In genomic region chr3:46535746-46536145, GRCh38 we compare ENCODE assay signal across 28 cellular contexts. TPM values are rescaled to one million over a fixed set of nuclear protein-coding genes. Genes with fewer than 3 reads are reported as not detected.
"Had no signal": no experiment of that assay in that cellular context is flagged by ENCODE, and none has a peak within 500 bp of the region (broad histone marks: within the 10 kb centered on the region; RNA-seq: fewer than 3 reads in every experiment).

No MANE protein-coding gene starts in this region.

- ATAC-seq: activated CD4-positive, alpha-beta T cell treated with anti-CD3 and anti-CD28 coated beads for 36 hours; activated T-helper 17 cell treated with anti-CD3 and anti-CD28 coated beads, Interleukin-2, amount 50 U/mL, for 72 hours had no signal

- DNase-seq: activated CD4-positive, alpha-beta memory T cell treated with anti-CD3 and anti-CD28 coated beads, Interleukin-2, amount 10 ng/mL, durations not matched to agents 7 days and 5 days; activated CD4-positive, alpha-beta T cell treated with anti-CD3 and anti-CD28 coated beads for 36 hours; activated CD4-positive, alpha-beta T cell treated with anti-CD3 and anti-CD28 coated beads, Interleukin-2, amount 50 U/mL, for 1 hour; activated gamma-delta T cell; activated naive CD4-positive, alpha-beta T cell treated with anti-CD3 and anti-CD28 coated beads for 36 hours; activated naive CD8-positive, alpha-beta T cell treated with anti-CD3 and anti-CD28 coated beads for 36 hours; activated T-cell treated with anti-CD3 and anti-CD28 coated beads for 4 hours; activated T-cell treated with anti-CD3 and anti-CD28 coated beads, Interleukin-2, amount 50 U/mL, for 48 hours; brain microvascular endothelial cell; cerebellar nuclear complex; NCI-H1092; NCI-H1417; NCI-H1930; NCI-H2107; NCI-H2171 treated with DMSO at 0.1 percent for 48 hours; NCI-H345; NCI-H510A; NCI-H526 treated with DMSO at 0.1 percent for 48 hours; NCI-H82; SIG-M5; T-helper 2 cell; T1000 had no signal

- H3K36me3 ChIP-seq: brain microvascular endothelial cell, cardiac muscle cell had no signal

- H3K9me3 Mint-ChIP-seq: activated CD4-positive, alpha-beta memory T cell treated with anti-CD3 and anti-CD28 coated beads, Interleukin-2, amount 10 ng/mL, durations not matched to agents 7 days and 5 days; activated naive CD4-positive, alpha-beta T cell treated with anti-CD3 and anti-CD28 coated beads for 36 hours; activated T-helper 17 cell treated with anti-CD3 and anti-CD28 coated beads, Interleukin-2, amount 50 U/mL, for 72 hours had no signal

- H3K27ac Mint-ChIP-seq: activated CD4-positive, alpha-beta memory T cell treated with anti-CD3 and anti-CD28 coated beads, Interleukin-2, amount 10 ng/mL, durations not matched to agents 7 days and 5 days; activated CD4-positive, alpha-beta T cell treated with anti-CD3 and anti-CD28 coated beads for 36 hours; activated naive CD4-positive, alpha-beta T cell treated with anti-CD3 and anti-CD28 coated beads for 36 hours; activated naive CD8-positive, alpha-beta T cell treated with anti-CD3 and anti-CD28 coated beads for 36 hours; activated T-helper 17 cell treated with anti-CD3 and anti-CD28 coated beads, Interleukin-2, amount 50 U/mL, for 72 hours had no signal

- H3K36me3 Mint-ChIP-seq: activated naive CD8-positive, alpha-beta T cell treated with anti-CD3 and anti-CD28 coated beads for 36 hours had no signal

- H3K4me3 ChIP-seq: cardiac muscle cell had no signal

- H3K27ac ChIP-seq: brain microvascular endothelial cell, cardiac muscle cell, VCaP had no signal

- H3K27me3 ChIP-seq: brain microvascular endothelial cell, cardiac muscle cell had no signal

- H3K4me3 Mint-ChIP-seq: activated CD4-positive, alpha-beta memory T cell treated with anti-CD3 and anti-CD28 coated beads, Interleukin-2, amount 10 ng/mL, durations not matched to agents 7 days and 5 days; activated CD4-positive, alpha-beta T cell treated with anti-CD3 and anti-CD28 coated beads for 36 hours; activated naive CD4-positive, alpha-beta T cell treated with anti-CD3 and anti-CD28 coated beads for 36 hours; activated naive CD8-positive, alpha-beta T cell treated with anti-CD3 and anti-CD28 coated beads for 36 hours; activated T-helper 17 cell treated with anti-CD3 and anti-CD28 coated beads, Interleukin-2, amount 50 U/mL, for 72 hours had no signal

- H3K27me3 Mint-ChIP-seq: activated CD4-positive, alpha-beta T cell treated with anti-CD3 and anti-CD28 coated beads for 36 hours; activated T-helper 17 cell treated with anti-CD3 and anti-CD28 coated beads, Interleukin-2, amount 50 U/mL, for 72 hours had no signal

RNA-seq across cellular contexts. Expression of gene LRRC2, which starts 30.4 kb away (rescaled TPM):
- total RNA-seq: activated CD8-positive, alpha-beta memory T cell treated with anti-CD3 and anti-CD28 coated beads for 36 hours; activated naive CD4-positive, alpha-beta T cell treated with anti-CD3 and anti-CD28 coated beads for 36 hours; activated naive CD8-positive, alpha-beta T cell treated with anti-CD3 and anti-CD28 coated beads for 36 hours; activated T-helper 17 cell treated with anti-CD3 and anti-CD28 coated beads, Interleukin-2, amount 50 U/mL, for 72 hours; MCF 10A had no signal

RNA-seq across cellular contexts. Expression of gene RTP3, which starts 38.0 kb away (rescaled TPM):
- total RNA-seq: activated CD4-positive, alpha-beta memory T cell treated with anti-CD3 and anti-CD28 coated beads, Interleukin-2, amount 10 ng/mL, durations not matched to agents 7 days and 5 days; activated CD4-positive, alpha-beta T cell treated with anti-CD3 and anti-CD28 coated beads for 36 hours; activated CD8-positive, alpha-beta memory T cell treated with anti-CD3 and anti-CD28 coated beads for 36 hours; activated naive CD4-positive, alpha-beta T cell treated with anti-CD3 and anti-CD28 coated beads for 36 hours; activated naive CD8-positive, alpha-beta T cell treated with anti-CD3 and anti-CD28 coated beads for 36 hours; activated T-helper 17 cell treated with anti-CD3 and anti-CD28 coated beads, Interleukin-2, amount 50 U/mL, for 72 hours; cardiac muscle cell; MCF 10A; RPMI7951 had no signal
